Comparison of ENCODE assay signal across 28 cellular contexts in genomic region chr6:125215252-125215819, GRCh38.
"Had no signal": no experiment of that assay in that cellular context is flagged by ENCODE, and none has a peak within 500 bp of the region (broad histone marks: within the 10 kb centered on the region; RNA-seq: fewer than 3 reads in every experiment).

No MANE protein-coding gene starts in this region.

- H3K27me3 ChIP-seq: brain microvascular endothelial cell, esophagus muscularis mucosa, foreskin keratinocyte, gastroesophageal sphincter had no signal

- H3K9me3 ChIP-seq: esophagus muscularis mucosa, gastroesophageal sphincter had no signal

- DNase-seq: activated B cell treated with CpG ODN at 0.5 μM for 24 hours; activated CD4-positive, alpha-beta T cell treated with anti-CD3 and anti-CD28 coated beads for 48 hours; activated CD4-positive, alpha-beta T cell treated with anti-CD3 and anti-CD28 coated beads, Interleukin-2, amount 50 U/mL, for 1 hour; activated CD4-positive, alpha-beta T cell treated with anti-CD3 and anti-CD28 coated beads, Interleukin-2, amount 50 U/mL, for 48 hours; activated CD8-positive, alpha-beta memory T cell treated with anti-CD3 and anti-CD28 coated beads for 24 hours; activated CD8-positive, alpha-beta T cell treated with anti-CD3 and anti-CD28 coated beads for 36 hours; activated effector memory CD4-positive, alpha-beta T cell treated with Interleukin-2 at 50 U/mL for 16 hours; activated gamma-delta T cell treated with Interleukin-2 at 50 U/mL for 16 hours; activated naive CD4-positive, alpha-beta T cell treated with anti-CD3 and anti-CD28 coated beads, Interleukin-2, amount 50 U/mL, for 16 hours; activated naive CD4-positive, alpha-beta T cell treated with Interleukin-2 at 50 U/mL for 16 hours; activated T-cell treated with anti-CD3 and anti-CD28 coated beads, Interleukin-2, amount 50 U/mL, for 4 hours; amniotic stem cell; anterior cingulate cortex; brain microvascular endothelial cell; cortex of kidney; dermis blood vessel endothelial cell; effector CD4-positive, alpha-beta T cell; effector memory CD8-positive, alpha-beta T cell; erythroblast; foreskin keratinocyte; T-helper 1 cell; T-helper 17 cell; T1000; WERI-Rb-1 had no signal

- ATAC-seq: activated CD4-positive, CD25-positive, alpha-beta regulatory T cell treated with anti-CD3 and anti-CD28 coated beads, Interleukin-2, amount 50 U/mL, for 24 hours; activated CD8-positive, alpha-beta T cell treated with anti-CD3 and anti-CD28 coated beads for 36 hours; activated T-cell treated with anti-CD3 and anti-CD28 coated beads, Interleukin-2, amount 50 U/mL, for 4 hours; activated T-helper 17 cell treated with anti-CD3 and anti-CD28 coated beads, Interleukin-2, amount 50 U/mL, for 72 hours; effector memory CD8-positive, alpha-beta T cell; foreskin keratinocyte; gastroesophageal sphincter; T-helper 17 cell had no signal

- H3K4me1 ChIP-seq: foreskin keratinocyte had no signal

- H3K36me3 ChIP-seq: brain microvascular endothelial cell, esophagus muscularis mucosa, gastroesophageal sphincter, WERI-Rb-1 had no signal

- H3K4me3 ChIP-seq: esophagus muscularis mucosa, gastroesophageal sphincter had no signal

- H3K27ac ChIP-seq: brain microvascular endothelial cell, esophagus muscularis mucosa, foreskin keratinocyte, gastroesophageal sphincter, WERI-Rb-1 had no signal
